12 cellular contexts compared by ENCODE assay signal in genomic region chr15:99454107-99454809, GRCh38.
DNase-seq lines count a peak whose midpoint lies in the region; ATAC-seq, FAIRE-seq and TF ChIP-seq lines count a peak whose summit lies in the region.
"Had no signal": no experiment of that assay in that cellular context is flagged by ENCODE, and none has a peak within 500 bp of the region (broad histone marks: within the 10 kb centered on the region; RNA-seq: fewer than 3 reads in every experiment).

No MANE protein-coding gene starts in this region.

- H3K9me3 Mint-ChIP-seq in astrocyte (ENCODE audit: unreplicated experiment): peaks cover 2% of the 10 kb centered on the region
- H3K9me3 Mint-ChIP-seq in naive thymus-derived CD8-positive, alpha-beta T cell: peaks cover 0 to 12% (median 0%) of the 10 kb centered on the region in 9 donors

- no peak for ATAC-seq in naive thymus-derived CD8-positive, alpha-beta T cell
- ATAC-seq in GM19324 (IDR thresholded peaks at IDR 0.05; ENCODE audit: low FRiP score, unreplicated experiment): no peak
- ATAC-seq: stimulated activated naive CD8-positive, alpha-beta T cell treated with anti-CD3 and anti-CD28 coated beads, Interleukin-15, amount 100 ng/mL, for 72 hours had no signal

- no peaks in the 10 kb centered on the region for H4K20me1 ChIP-seq in BLaER1 treated with 17β-estradiol and CSF1 and Interleukin-3, amounts not matched to agents 10 nM and 100 nM
- no peaks in the 10 kb centered on the region for H4K20me1 ChIP-seq in astrocyte (ENCODE audit: insufficient read depth, low read length)

- H3K79me2 ChIP-seq in astrocyte (ENCODE audit: insufficient read depth, low read length): no peaks in the 10 kb centered on the region

- no peak overlapping the region for H3K4me3 Mint-ChIP-seq in astrocyte (ENCODE audit: unreplicated experiment)
- H3K4me3 Mint-ChIP-seq in naive thymus-derived CD8-positive, alpha-beta T cell: no peak overlapping the region
- H3K4me3 Mint-ChIP-seq: activated CD4-positive, alpha-beta memory T cell treated with anti-CD3 and anti-CD28 coated beads, Interleukin-2, amount 10 ng/mL, durations not matched to agents 7 days and 5 days; stimulated activated naive CD8-positive, alpha-beta T cell treated with anti-CD3 and anti-CD28 coated beads, Interleukin-15, amount 100 ng/mL, for 72 hours had no signal

- H3K9me3 ChIP-seq in BLaER1 treated with 17β-estradiol and CSF1 and Interleukin-3, amounts not matched to agents 10 nM and 100 nM (replicated peaks in 1 of 11): peaks cover 0 to 17% (median 6%) of the 10 kb centered on the region in 11 experiments; a peak in 9 of 22 replicates
- H3K9me3 ChIP-seq in astrocyte (ENCODE audit: insufficient read depth, low read depth, low read length) (no peaks in the 10 kb centered on the region), sigmoid colon (no peaks in the 10 kb centered on the region)

- H3K27me3 Mint-ChIP-seq in astrocyte (ENCODE audit: low read depth, unreplicated experiment): no peaks in the 10 kb centered on the region
- H3K27me3 Mint-ChIP-seq in naive thymus-derived CD8-positive, alpha-beta T cell: no peaks in the 10 kb centered on the region
- H3K27me3 Mint-ChIP-seq: stimulated activated naive CD8-positive, alpha-beta T cell treated with anti-CD3 and anti-CD28 coated beads, Interleukin-15, amount 100 ng/mL, for 72 hours had no signal

- TF ChIP-seq POLR2A in sigmoid colon (IDR thresholded peaks at IDR 0.05): no peak

- no peaks in the 10 kb centered on the region for H3K36me3 Mint-ChIP-seq in astrocyte (ENCODE audit: low read depth, unreplicated experiment)
- peaks cover 0 to 10% (median 0%) of the 10 kb centered on the region in 3 donors for H3K36me3 Mint-ChIP-seq in naive thymus-derived CD8-positive, alpha-beta T cell

- H3K27ac ChIP-seq in BLaER1 treated with 17β-estradiol and CSF1 and Interleukin-3, amounts not matched to agents 10 nM and 100 nM: peak overlapping the region; percentile 87 to 98 (median 95); a peak in 21 of 22 replicates
- H3K27ac ChIP-seq in astrocyte (ENCODE audit: low read depth, low read length): peak overlapping the region; percentile 90
- H3K27ac ChIP-seq in sigmoid colon: peak overlapping the region; percentile 72 to 82 (median 78)

- FAIRE-seq in astrocyte (lab: Jason Lieb, UNC): no peak

- H3K4me1 Mint-ChIP-seq in astrocyte (ENCODE audit: low read depth, unreplicated experiment): peaks cover 44% of the 10 kb centered on the region
- H3K4me1 Mint-ChIP-seq in naive thymus-derived CD8-positive, alpha-beta T cell: peaks cover 14 to 43% (median 32%) of the 10 kb centered on the region in 4 donors

- no peak overlapping the region for H2AFZ ChIP-seq in astrocyte (ENCODE audit: low read depth, low read length)

- WGBS in sigmoid colon, 2 donors: 92 to 96% methylated on average over 6 of the region's 6 CpGs

- peak overlapping the region; percentile 48 to 86 (median 81); a peak in 20 of 22 replicates for H3K9ac ChIP-seq in BLaER1 treated with 17β-estradiol and CSF1 and Interleukin-3, amounts not matched to agents 10 nM and 100 nM
- peak overlapping the region; percentile 47 for H3K9ac ChIP-seq in astrocyte (ENCODE audit: low read length)

- H3K27ac Mint-ChIP-seq in astrocyte (ENCODE audit: unreplicated experiment): no peak overlapping the region
- H3K27ac Mint-ChIP-seq in naive thymus-derived CD8-positive, alpha-beta T cell: peak overlapping the region in 4 of 10 donors; percentile 8 to 76 (median 42)
- H3K27ac Mint-ChIP-seq: activated CD4-positive, alpha-beta memory T cell treated with anti-CD3 and anti-CD28 coated beads, Interleukin-2, amount 10 ng/mL, durations not matched to agents 7 days and 5 days; stimulated activated naive CD8-positive, alpha-beta T cell treated with anti-CD3 and anti-CD28 coated beads, Interleukin-15, amount 100 ng/mL, for 72 hours had no signal

- TF ChIP-seq CTCF in astrocyte (IDR thresholded peaks at IDR 0.05; ENCODE audit: insufficient read depth, low read depth, low read length) (no peak), sigmoid colon (IDR thresholded peaks at IDR 0.05) (no peak)

- no peak for TF ChIP-seq EP300 in sigmoid colon (IDR thresholded peaks at IDR 0.05)

- intact Hi-C loops in sigmoid colon (cut with DNase I): no loop called here

- peak overlapping the region in 3 of 10 experiments; percentile 37 to 48 (median 47); a peak in 9 of 20 replicates for H3K4me3 ChIP-seq in BLaER1 treated with 17β-estradiol and CSF1 and Interleukin-3, amounts not matched to agents 10 nM and 100 nM
- H3K4me3 ChIP-seq in astrocyte (ENCODE audit: insufficient read depth, low read depth, low read length) (no peak overlapping the region), sigmoid colon (no peak overlapping the region)

- POLR2A ChIA-PET in naive thymus-derived CD8-positive, alpha-beta T cell (lab: Charles Lee): no interaction called here

- H3K4me2 ChIP-seq in BLaER1 treated with 17β-estradiol and CSF1 and Interleukin-3, amounts not matched to agents 10 nM and 100 nM: peak overlapping the region; percentile 90 to 98 (median 95)
- peak overlapping the region; percentile 77 for H3K4me2 ChIP-seq in astrocyte (ENCODE audit: low read length)

- DNase-seq in astrocyte (ENCODE audit: low read depth): no peak
- DNase-seq in iPS-NIHi11 (ENCODE audit: low spot score): peak; percentile 3
- peak; percentile 37 for DNase-seq in sigmoid colon
- DNase-seq in naive thymus-derived CD8-positive, alpha-beta T cell: no peak
- DNase-seq in kidney glomerular epithelial cell (lab: John Stamatoyannopoulos, UW): no peak
- no peak for DNase-seq in NCI-H82 (lab: John Stamatoyannopoulos, UW)
- DNase-seq: GDM1, KG1 had no signal

- peaks cover 68 to 89% (median 81%) of the 10 kb centered on the region in 10 experiments for H3K4me1 ChIP-seq in BLaER1 treated with 17β-estradiol and CSF1 and Interleukin-3, amounts not matched to agents 10 nM and 100 nM
- H3K4me1 ChIP-seq in astrocyte (ENCODE audit: insufficient read depth, low read length): peaks cover 47% of the 10 kb centered on the region
- H3K4me1 ChIP-seq in sigmoid colon: peaks cover 0 to 39% (median 38%) of the 10 kb centered on the region in 4 donors

- H3K27me3 ChIP-seq in BLaER1 treated with 17β-estradiol and CSF1 and Interleukin-3, amounts not matched to agents 10 nM and 100 nM: no peaks in the 10 kb centered on the region
- no peaks in the 10 kb centered on the region for H3K27me3 ChIP-seq in astrocyte (ENCODE audit: insufficient read depth, low read length)
- no peaks in the 10 kb centered on the region for H3K27me3 ChIP-seq in sigmoid colon

- H3K36me3 ChIP-seq in BLaER1 treated with 17β-estradiol and CSF1 and Interleukin-3, amounts not matched to agents 10 nM and 100 nM: no peaks in the 10 kb centered on the region
- no peaks in the 10 kb centered on the region for H3K36me3 ChIP-seq in astrocyte (ENCODE audit: insufficient read depth, low read length)
- H3K36me3 ChIP-seq in sigmoid colon: no peaks in the 10 kb centered on the region

Comparison
In these comparisons a context has a peak if more than half of its experiments do, and no peak if none do; other contexts are left out.
1. DNase-seq: peak in iPS-NIHi11 (single experiment) and sigmoid colon (single experiment); none in astrocyte (single experiment), naive thymus-derived CD8-positive, alpha-beta T cell (0 of 10), kidney glomerular epithelial cell (single experiment) and NCI-H82 (single experiment).
2. Peak in every context shown above with its lines, with median percentiles within 50 percentile points of each other: H3K27ac ChIP-seq.